ENCODE assay signal across 1 cellular context in the genomic region with DNA sequence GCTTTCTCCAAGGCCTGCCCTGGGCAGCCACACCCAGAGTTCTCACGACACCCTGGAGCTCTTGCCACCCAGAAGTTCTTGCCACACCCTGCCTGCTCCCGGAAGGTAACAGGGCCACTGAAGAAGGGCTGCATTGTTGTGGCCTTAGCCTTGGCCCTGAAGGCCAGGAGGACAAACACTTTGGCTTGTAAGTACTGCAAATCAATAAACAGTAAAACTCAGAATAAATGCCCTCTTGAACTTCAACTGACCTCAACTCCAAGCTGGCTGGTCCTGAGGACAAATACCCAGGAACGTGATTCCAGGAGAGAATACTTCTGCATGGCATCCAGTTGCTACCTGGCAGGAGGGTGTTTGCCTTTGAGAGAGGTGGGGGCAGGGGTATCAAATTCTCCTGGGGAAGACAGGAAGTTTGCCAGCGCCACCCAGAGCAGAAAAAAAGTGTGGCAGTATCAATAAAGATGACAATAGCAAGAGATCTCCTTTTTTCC.
TF ChIP-seq lines count a peak whose summit lies in the region.

No MANE protein-coding gene starts in this region.

TF ChIP-seq in K562, 482 proteins besides CTCF, POLR2A, EP300 and RAD21:
- TF ChIP-seq SMC3 (conservative IDR thresholded peaks at IDR 0.05; ENCODE audit: insufficient read depth, low read depth, low read length) (0 out of 2 replicates have a peak, but pooled peaks have one; percentile 11), HDGF (IDR thresholded peaks at IDR 0.05) (no peak)
